Comparison of ENCODE assay signal across 25 cellular contexts in genomic region chr9:38278457-38278856, GRCh38.
DNase-seq lines count a peak whose midpoint lies in the region; ATAC-seq and TF ChIP-seq lines count a peak whose summit lies in the region.
"Had no signal": no experiment of that assay in that cellular context is flagged by ENCODE, and none has a peak within 500 bp of the region (broad histone marks: within the 10 kb centered on the region; RNA-seq: fewer than 3 reads in every experiment).

No MANE protein-coding gene starts in this region.

- H4K91ac ChIP-seq in H9 (ENCODE audit: insufficient read length, low read depth, low read length) = no peak overlapping the region

- peak overlapping the region; percentile 69 for H3K27ac Mint-ChIP-seq in activated CD4-positive, alpha-beta T cell treated with anti-CD3 and anti-CD28 coated beads, Interleukin-2, amount 10 ng/mL, durations not matched to agents 7 days and 5 days
- H3K27ac Mint-ChIP-seq in H9 (peak overlapping the region in 1 of 3 experiments; percentile 20; a peak in 1 of 7 replicates), T-cell (no peak overlapping the region), osteocyte (ENCODE audit: unreplicated experiment) (no peak overlapping the region)
- H3K27ac Mint-ChIP-seq: activated B cell treated with CpG ODN at 0.5 μM for 24 hours, mesothelial cell of epicardium had no signal

- ATAC-seq in T-cell (replicated peaks in 1 of 4) = peak; percentile 24 to 47 (median 44)
- ATAC-seq in GM19467 (IDR thresholded peaks at IDR 0.05; ENCODE audit: unreplicated experiment) = no peak
- no peak for ATAC-seq in heart right ventricle
- ATAC-seq: naive thymus-derived CD8-positive, alpha-beta T cell had no signal

- H3K9me3 ChIP-seq in H9 (ENCODE audit: control insufficient read depth, low read depth, low read length) (no peaks in the 10 kb centered on the region), heart right ventricle (no peaks in the 10 kb centered on the region)
- H3K9me3 ChIP-seq: BE2C, stomach, tibial artery had no signal

- no peaks in the 10 kb centered on the region for H3K79me1 ChIP-seq in H9 (ENCODE audit: insufficient read depth, low read depth, low read length, poor library complexity, severe bottlenecking)

- no peak overlapping the region for H3K14ac ChIP-seq in H9 (ENCODE audit: insufficient read depth, low read length)

- H3K4me3 ChIP-seq in brain microvascular endothelial cell (ENCODE audit: low read depth, low read length) (no peak overlapping the region), heart right ventricle (no peak overlapping the region)
- H3K4me3 ChIP-seq: stomach, tibial artery had no signal

- no peak overlapping the region for H3K4me3 Mint-ChIP-seq in activated CD4-positive, alpha-beta T cell treated with anti-CD3 and anti-CD28 coated beads, Interleukin-2, amount 10 ng/mL, durations not matched to agents 7 days and 5 days
- no peak overlapping the region for H3K4me3 Mint-ChIP-seq in H9
- peak overlapping the region in 2 of 3 donors; percentile 21 to 44 for H3K4me3 Mint-ChIP-seq in T-cell
- no peak overlapping the region for H3K4me3 Mint-ChIP-seq in osteocyte (ENCODE audit: unreplicated experiment)
- H3K4me3 Mint-ChIP-seq: activated B cell treated with CpG ODN at 0.5 μM for 24 hours, mesothelial cell of epicardium had no signal

- intact Hi-C loops in heart right ventricle (cut with DNase I) = no loop called here

- TF ChIP-seq CTCF in H9 (conservative IDR thresholded peaks at IDR 0.05) (no peak), osteocyte (IDR thresholded peaks at IDR 0.05) (no peak), brain microvascular endothelial cell (IDR thresholded peaks at IDR 0.05; ENCODE audit: low read depth, low read length, missing control alignments) (no peak), heart right ventricle (IDR thresholded peaks at IDR 0.05) (no peak)

- no peak overlapping the region for H2AK5ac ChIP-seq in H9 (ENCODE audit: insufficient read length, low read length)

- CTCF ChIA-PET in activated CD4-positive, alpha-beta T cell treated with anti-CD3 and anti-CD28 coated beads, Interleukin-2, amount 10 ng/mL, durations not matched to agents 7 days and 5 days (lab: Charles Lee) = no interaction called here
- CTCF ChIA-PET in T-cell (lab: Charles Lee) = no interaction called here

- POLR2A ChIA-PET in activated CD4-positive, alpha-beta T cell treated with anti-CD3 and anti-CD28 coated beads, Interleukin-2, amount 10 ng/mL, durations not matched to agents 7 days and 5 days (lab: Charles Lee) = no interaction called here
- POLR2A ChIA-PET in T-cell (lab: Charles Lee) = no interaction called here

- H3K4me1 Mint-ChIP-seq in activated CD4-positive, alpha-beta T cell treated with anti-CD3 and anti-CD28 coated beads, Interleukin-2, amount 10 ng/mL, durations not matched to agents 7 days and 5 days = peaks cover 32% of the 10 kb centered on the region
- H3K4me1 Mint-ChIP-seq in H9 = peaks cover 9 to 23% of the 10 kb centered on the region in 2 experiments
- H3K4me1 Mint-ChIP-seq in T-cell = peaks cover 12 to 20% (median 14%) of the 10 kb centered on the region in 3 donors
- peaks cover 13% of the 10 kb centered on the region for H3K4me1 Mint-ChIP-seq in osteocyte (ENCODE audit: unreplicated experiment)
- H3K4me1 Mint-ChIP-seq: activated B cell treated with CpG ODN at 0.5 μM for 24 hours had no signal

- H2BK15ac ChIP-seq in H9 (ENCODE audit: low read depth, low read length) = no peak overlapping the region

- no peaks in the 10 kb centered on the region for H3K27me3 Mint-ChIP-seq in activated CD4-positive, alpha-beta T cell treated with anti-CD3 and anti-CD28 coated beads, Interleukin-2, amount 10 ng/mL, durations not matched to agents 7 days and 5 days
- H3K27me3 Mint-ChIP-seq in H9 (ENCODE audit: low read depth) (peaks cover 76% of the 10 kb centered on the region), T-cell (peaks cover 2 to 3% of the 10 kb centered on the region in 2 donors), osteocyte (ENCODE audit: unreplicated experiment) (peaks cover 51% of the 10 kb centered on the region)

- no peaks in the 10 kb centered on the region; the same call in 1 of the 2 replicates for H3K27me3 ChIP-seq in H9 (ENCODE audit: insufficient read depth, low read length)
- H3K27me3 ChIP-seq in brain microvascular endothelial cell (replicated peaks) = peaks cover 5% of the 10 kb centered on the region
- H3K27me3 ChIP-seq in heart right ventricle = peaks cover 0 to 8% (median 0%) of the 10 kb centered on the region in 7 donors
- H3K27me3 ChIP-seq: BE2C had no signal

- H3K23ac ChIP-seq in H9 (ENCODE audit: insufficient read length, low read depth, low read length) = no peak overlapping the region

- no peak overlapping the region for H3K56ac ChIP-seq in H9 (ENCODE audit: insufficient read length, low read depth, low read length)

- no peak overlapping the region for H2BK20ac ChIP-seq in H9 (ENCODE audit: low read depth, low read length, poor library complexity, severe bottlenecking)

- in situ Hi-C loops in brain microvascular endothelial cell (cut with HindIII; ENCODE audit: low pct_ligation_motif_present, low sequenced_read_pairs) = no loop called here

- no peak overlapping the region for H4K8ac ChIP-seq in H9 (replicated peaks; ENCODE audit: insufficient read length, low read depth, low read length)

- H3K36me3 Mint-ChIP-seq in activated CD4-positive, alpha-beta T cell treated with anti-CD3 and anti-CD28 coated beads, Interleukin-2, amount 10 ng/mL, durations not matched to agents 7 days and 5 days (ENCODE audit: low read depth) = no peaks in the 10 kb centered on the region
- H3K36me3 Mint-ChIP-seq in H9 (ENCODE audit: insufficient read depth in 1 of 3, low read depth in 3 of 3) = no peaks in the 10 kb centered on the region
- no peaks in the 10 kb centered on the region for H3K36me3 Mint-ChIP-seq in T-cell
- no peaks in the 10 kb centered on the region for H3K36me3 Mint-ChIP-seq in osteocyte (ENCODE audit: unreplicated experiment)
- H3K36me3 Mint-ChIP-seq: mesothelial cell of epicardium; naive thymus-derived CD8-positive, alpha-beta T cell had no signal

- H3K9me3 Mint-ChIP-seq in activated CD4-positive, alpha-beta T cell treated with anti-CD3 and anti-CD28 coated beads, Interleukin-2, amount 10 ng/mL, durations not matched to agents 7 days and 5 days = no peaks in the 10 kb centered on the region
- H3K9me3 Mint-ChIP-seq in H9 (no peaks in the 10 kb centered on the region), T-cell (no peaks in the 10 kb centered on the region), osteocyte (ENCODE audit: unreplicated experiment) (no peaks in the 10 kb centered on the region)
- H3K9me3 Mint-ChIP-seq: activated B cell treated with CpG ODN at 0.5 μM for 24 hours, mesothelial cell of epicardium had no signal

- H3T11ph ChIP-seq in H9 (ENCODE audit: low read length) = no peak overlapping the region

- H3K18ac ChIP-seq in H9 (ENCODE audit: insufficient read length, low read depth, low read length) = no peak overlapping the region

- H2BK5ac ChIP-seq in H9 (ENCODE audit: insufficient read length, low read length) = no peak overlapping the region

- no peak overlapping the region for H3K9ac ChIP-seq in H9 (ENCODE audit: extremely low read depth, insufficient read length, low read length)

- H3K4me1 ChIP-seq in H9 (ENCODE audit: insufficient read depth, low read length) = peaks cover 7% of the 10 kb centered on the region; the same call in 1 of the 2 replicates
- no peaks in the 10 kb centered on the region for H3K4me1 ChIP-seq in heart right ventricle
- H3K4me1 ChIP-seq: BE2C, stomach had no signal

- H3K4ac ChIP-seq in H9 (ENCODE audit: low read depth, low read length) = no peak overlapping the region

- H3K27ac ChIP-seq in H9 (ENCODE audit: insufficient read length, low read depth, low read length) = no peak overlapping the region
- H3K27ac ChIP-seq in brain microvascular endothelial cell = no peak overlapping the region
- H3K27ac ChIP-seq in heart right ventricle = no peak overlapping the region
- H3K27ac ChIP-seq: epithelial cell of prostate, stomach, tibial artery had no signal

- H3K4me2 ChIP-seq in H9 (ENCODE audit: insufficient read depth, insufficient read length, low read length) = no peak overlapping the region

- DNase-seq in activated CD4-positive, alpha-beta T cell treated with anti-CD3 and anti-CD28 coated beads, Interleukin-2, amount 10 ng/mL, durations not matched to agents 7 days and 5 days = no peak
- no peak for DNase-seq in activated CD4-positive, alpha-beta T cell treated with anti-CD3 and anti-CD28 coated beads, Interleukin-2, amount 50 U/mL, for 48 hours
- DNase-seq in H9 (peak; percentile 4), T-cell (no peak), osteocyte (ENCODE audit: extremely low spot score, unreplicated experiment) (peak; percentile 48), brain microvascular endothelial cell (no peak), heart right ventricle (no peak)
- DNase-seq: ACHN; activated B cell treated with CpG ODN at 0.5 μM for 24 hours; activated naive CD4-positive, alpha-beta T cell treated with Interleukin-2 at 50 U/mL for 16 hours; activated T-cell treated with anti-CD3 and anti-CD28 coated beads, Interleukin-2, amount 50 U/mL, for 48 hours; amniotic stem cell; BE2C; KG1; naive thymus-derived CD8-positive, alpha-beta T cell; NCI-H1417 treated with DMSO at 0.1 percent for 48 hours; NCI-H2081; nucleus accumbens; SHP77 treated with DMSO at 0.1 percent for 48 hours; stimulated activated CD8-positive, alpha-beta memory T cell treated with anti-CD3 and anti-CD28 coated beads, Interleukin-4, amount 100 ng/mL, for 48 hours; stomach; tibial artery had no signal

- H2BK12ac ChIP-seq in H9 (ENCODE audit: insufficient read length, low read depth, low read length) = no peak overlapping the region

- no CpG with 5 or more reads among the region's 4 CpGs for WGBS in H9 (ENCODE audit: extremely low coverage, insufficient read length, low lambda C conversion rate)
- WGBS in heart right ventricle, 2 donors = 64 to 66% methylated on average over 4 of the region's 4 CpGs

- no peak overlapping the region for H2AFZ ChIP-seq in H9 (ENCODE audit: low read length)

- no peaks in the 10 kb centered on the region for H4K20me1 ChIP-seq in H9 (ENCODE audit: control insufficient read depth, insufficient read depth, insufficient read length)

- no peaks in the 10 kb centered on the region for H3K79me2 ChIP-seq in H9 (ENCODE audit: insufficient read depth, low read length)

- no peak overlapping the region for H4K5ac ChIP-seq in H9 (ENCODE audit: insufficient read length, low read depth, low read length)

- no peak overlapping the region for H2BK120ac ChIP-seq in H9 (ENCODE audit: low read depth, low read length, poor library complexity, severe bottlenecking)

- H3K36me3 ChIP-seq in brain microvascular endothelial cell (replicated peaks) = no peaks in the 10 kb centered on the region
- H3K36me3 ChIP-seq in heart right ventricle = no peaks in the 10 kb centered on the region
- H3K36me3 ChIP-seq: BE2C, stomach, tibial artery had no signal

- H3K23me2 ChIP-seq in H9 (ENCODE audit: insufficient read length, low read depth, low read length, poor library complexity, severe bottlenecking) = no peaks in the 10 kb centered on the region

Comparison
In these comparisons a context has a peak if more than half of its experiments do, and no peak if none do; other contexts are left out.
1. DNase-seq: peak in H9 (single experiment) and osteocyte (single experiment); none in activated CD4-positive, alpha-beta T cell treated with anti-CD3 and anti-CD28 coated beads, Interleukin-2, amount 10 ng/mL, durations not matched to agents 7 days and 5 days (single experiment), activated CD4-positive, alpha-beta T cell treated with anti-CD3 and anti-CD28 coated beads, Interleukin-2, amount 50 U/mL, for 48 hours (0 of 2), T-cell (0 of 34), brain microvascular endothelial cell (single experiment) and heart right ventricle (0 of 2).
2. H3K4me3 Mint-ChIP-seq: peak in T-cell (2 of 3); none in activated CD4-positive, alpha-beta T cell treated with anti-CD3 and anti-CD28 coated beads, Interleukin-2, amount 10 ng/mL, durations not matched to agents 7 days and 5 days (single experiment), H9 (0 of 2) and osteocyte (single experiment).
3. ATAC-seq: peak in T-cell (4 of 4); none in GM19467 (single experiment) and heart right ventricle (0 of 8).